ENCODE assay signal across 8 cellular contexts in the genomic region with DNA sequence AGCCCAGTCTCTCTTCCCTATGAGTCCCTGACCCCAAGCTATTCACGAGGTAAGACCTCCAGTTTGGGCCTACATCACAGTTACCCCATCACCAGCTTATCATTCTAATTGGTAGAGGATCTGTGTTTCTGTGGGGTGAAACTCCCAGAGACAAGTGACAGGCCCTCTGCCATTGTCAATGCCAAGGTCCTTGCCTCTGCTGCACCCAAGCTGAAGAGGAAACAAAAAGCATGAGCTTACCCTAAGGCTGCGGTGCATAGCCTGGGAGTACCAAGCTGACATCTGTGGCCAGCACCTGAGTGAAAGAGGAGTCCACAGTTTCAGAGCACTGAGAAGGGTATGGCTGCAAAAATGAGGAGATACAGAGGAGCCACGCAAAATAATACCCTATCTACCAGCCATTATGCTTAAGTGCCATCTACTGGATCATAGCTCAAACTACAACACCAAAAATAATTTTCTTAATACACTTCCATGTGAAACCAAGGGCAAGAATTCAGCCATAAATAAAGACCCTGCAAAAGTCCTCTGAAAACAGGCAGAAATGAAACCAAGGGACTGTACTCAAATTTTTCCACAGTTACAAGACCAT.
DNase-seq lines count a peak whose midpoint lies in the region; ATAC-seq and TF ChIP-seq lines count a peak whose summit lies in the region.

No MANE protein-coding gene starts in this region.

- H4K8ac ChIP-seq in mesenchymal stem cell (ENCODE audit: low read length) = no peak overlapping the region

- H3K79me1 ChIP-seq in mesenchymal stem cell (replicated peaks; ENCODE audit: low read length, poor library complexity, severe bottlenecking) = no peaks in the 10 kb centered on the region

- DNase-seq in COR-L47 (lab: John Stamatoyannopoulos, UW) = peak; percentile 34
- peak; percentile 84 for DNase-seq in NCI-H69 (lab: John Stamatoyannopoulos, UW)
- DNase-seq in heart left ventricle = no peak
- no peak for DNase-seq in mesenchymal stem cell
- DNase-seq in ascending aorta (ENCODE audit: low spot score in 2 of 2) = no peak
- DNase-seq in activated CD4-positive, alpha-beta T cell treated with anti-CD3 and anti-CD28 coated beads for 48 hours = no peak

- no peak overlapping the region for H3K14ac ChIP-seq in mesenchymal stem cell (ENCODE audit: low read length in 2 of 2)

- TF ChIP-seq CTCF in HEK293 (tag by site-specific recombination; IDR thresholded peaks at IDR 0.05) (no peak), heart left ventricle (IDR thresholded peaks at IDR 0.05) (peak; percentile 28 to 60 (median 47)), ascending aorta (IDR thresholded peaks at IDR 0.05) (peak in 1 of 3 experiments; percentile 44)

- H3K4me3 ChIP-seq in HEK293 (ENCODE audit: low read depth, low read length) (no peak overlapping the region), heart left ventricle (no peak overlapping the region), mesenchymal stem cell (ENCODE audit: insufficient read depth in 1 of 2, low read depth in 1 of 2, low read length in 2 of 2) (no peak overlapping the region), ascending aorta (no peak overlapping the region)

- no peak overlapping the region for H3K4me2 ChIP-seq in mesenchymal stem cell (ENCODE audit: low read length, poor library complexity, severe bottlenecking)

- H3K27me3 ChIP-seq in heart left ventricle (no peaks in the 10 kb centered on the region), mesenchymal stem cell (ENCODE audit: control insufficient read depth in 1 of 2, insufficient read depth in 1 of 2, low read length in 2 of 2) (no peaks in the 10 kb centered on the region), ascending aorta (no peaks in the 10 kb centered on the region)

- H3K9me3 ChIP-seq in HEK293 (ENCODE audit: control insufficient read depth, insufficient read depth, low read depth, low read length) (no peaks in the 10 kb centered on the region), heart left ventricle (peaks cover 0 to 19% (median 2%) of the 10 kb centered on the region in 12 donors), mesenchymal stem cell (ENCODE audit: control insufficient read depth, low read length) (peaks cover 6% of the 10 kb centered on the region), ascending aorta (no peaks in the 10 kb centered on the region)

- no peak overlapping the region for H2BK15ac ChIP-seq in mesenchymal stem cell (ENCODE audit: low read depth, poor library complexity, severe bottlenecking)

- no peak overlapping the region for H2BK5ac ChIP-seq in mesenchymal stem cell (ENCODE audit: low read depth, low read length, poor library complexity, severe bottlenecking)

- no peak overlapping the region for H2BK12ac ChIP-seq in mesenchymal stem cell (ENCODE audit: low read length in 2 of 2)

- H3K4me1 ChIP-seq in HEK293 (ENCODE audit: control insufficient read depth, insufficient read depth, low read length) = no peaks in the 10 kb centered on the region
- H3K4me1 ChIP-seq in heart left ventricle = no peaks in the 10 kb centered on the region
- no peaks in the 10 kb centered on the region for H3K4me1 ChIP-seq in mesenchymal stem cell (ENCODE audit: control insufficient read depth, insufficient read depth, low read depth, low read length)
- no peaks in the 10 kb centered on the region for H3K4me1 ChIP-seq in ascending aorta

- H2AK5ac ChIP-seq in mesenchymal stem cell (ENCODE audit: low read length, severe bottlenecking) = no peak overlapping the region

- H3K18ac ChIP-seq in mesenchymal stem cell (ENCODE audit: low read depth in 1 of 2, low read length in 2 of 2) = no peak overlapping the region

- no peak overlapping the region for H3K4ac ChIP-seq in mesenchymal stem cell (ENCODE audit: low read depth in 1 of 2, low read length in 2 of 2)

- H3K9ac ChIP-seq in mesenchymal stem cell (ENCODE audit: low read length) = no peak overlapping the region

- WGBS in heart left ventricle, 4 donors = 46 to 65% (median 54%) methylated on average over 3 of the region's 3 CpGs
- 50% methylated on average over 2 of the region's 3 CpGs for WGBS in mesenchymal stem cell

- H2BK120ac ChIP-seq in mesenchymal stem cell (ENCODE audit: low read depth, low read length) = no peak overlapping the region

- no peak for TF ChIP-seq POLR2A in heart left ventricle (IDR thresholded peaks at IDR 0.05)

- CTCF ChIA-PET in HEK293 (lab: Yijun Ruan, JAX) = interaction anchor here (0.5 to 2.0 kb wide), 13 partner anchors 11 to 1479 kb away, joined by 3 to 6 read pairs (median 3); no protein-coding TSS in a partner anchor

- H2AFZ ChIP-seq in mesenchymal stem cell (ENCODE audit: low read depth, low read length) = no peak overlapping the region

- H3K27ac ChIP-seq in HEK293 (ENCODE audit: extremely low read depth, low read depth, low read length) (no peak overlapping the region), heart left ventricle (no peak overlapping the region), mesenchymal stem cell (ENCODE audit: low read length, poor library complexity, severe bottlenecking) (no peak overlapping the region), ascending aorta (no peak overlapping the region)

- H3K36me3 ChIP-seq in HEK293 (ENCODE audit: control insufficient read depth in 2 of 2, insufficient read depth in 1 of 2, low read length in 2 of 2) (no peaks in the 10 kb centered on the region), heart left ventricle (no peaks in the 10 kb centered on the region), mesenchymal stem cell (ENCODE audit: control insufficient read depth in 1 of 2, insufficient read depth in 2 of 2, low read depth in 1 of 2, low read length in 2 of 2) (no peaks in the 10 kb centered on the region), ascending aorta (no peaks in the 10 kb centered on the region)

- intact Hi-C loops in heart left ventricle (cut with DNase I) = loop anchor here in 6 of 10 donors (5.0 to 10.0 kb wide), 2 partner anchors 1483 to 1486 kb away; no protein-coding TSS in a partner anchor
- intact Hi-C loops in ascending aorta (cut with DNase I) = no loop called here

- no peak overlapping the region for H4K91ac ChIP-seq in mesenchymal stem cell (ENCODE audit: low read length)

- no peak overlapping the region for H3K23ac ChIP-seq in mesenchymal stem cell (ENCODE audit: low read length in 2 of 2)

- ATAC-seq in heart left ventricle (peak in 3 of 4 donors; percentile 39 to 47 (median 45)), HG03139 (IDR thresholded peaks at IDR 0.05; ENCODE audit: unreplicated experiment) (no peak)

- POLR2A ChIA-PET in HEK293 (lab: Yijun Ruan, JAX) = no interaction called here

TF ChIP-seq in HEK293, 187 proteins besides CTCF, POLR2A, EP300 and RAD21:
- TF ChIP-seq PRDM1 (tag by site-specific recombination; IDR thresholded peaks at IDR 0.05) (no peak), ZNF530 (tag by site-specific recombination; IDR thresholded peaks at IDR 0.05; ENCODE audit: low read depth) (no peak), ZNF121 (tag by site-specific recombination; IDR thresholded peaks at IDR 0.05) (no peak), ZNF18 (tag by site-specific recombination; IDR thresholded peaks at IDR 0.05) (no peak), ZNF433 (tag by site-specific recombination; IDR thresholded peaks at IDR 0.05; ENCODE audit: low read depth) (no peak), ZNF654 (tag by site-specific recombination; IDR thresholded peaks at IDR 0.05; ENCODE audit: low read depth) (peak; percentile 56)

Comparison
In these comparisons a context has a peak if more than half of its experiments do, and no peak if none do; other contexts are left out.
1. DNase-seq: peak in COR-L47 (single experiment) and NCI-H69 (single experiment); none in heart left ventricle (0 of 5), mesenchymal stem cell (single experiment), ascending aorta (0 of 2) and activated CD4-positive, alpha-beta T cell treated with anti-CD3 and anti-CD28 coated beads for 48 hours (single experiment).